ENCODE assay signal across 1 cellular context in genomic region chr16:89507834-89508590, GRCh38.
A peak's percentile ranks its signal among the peaks of the same experiment; 100 is the strongest.
TF ChIP-seq lines count a peak whose summit lies in the region.

Gene SPG7, plus strand, starts transcription at chr16:89508403. Its CDS starts 15 bp downstream, at chr16:89508418.

TF ChIP-seq in HepG2, 621 proteins besides CTCF, POLR2A, EP300 and RAD21 (continued from another document and continues in another):
- TF ChIP-seq HINFP (CRISPR knock-in tag; IDR thresholded peaks at IDR 0.05; ENCODE audit: low read depth), result peak; percentile 40; the same call in 1 of the 2 replicates
- TF ChIP-seq ATM (IDR thresholded peaks at IDR 0.05; ENCODE audit: borderline replicate concordance), result no peak
- TF ChIP-seq MTERF4 (CRISPR knock-in tag; IDR thresholded peaks at IDR 0.05), result peak; percentile 88
- TF ChIP-seq ZNF547 (CRISPR knock-in tag; IDR thresholded peaks at IDR 0.05), result peak; percentile 98
- 0 out of 2 replicates have a peak, but pooled peaks have one; percentile 1 for TF ChIP-seq ZNF12 (CRISPR knock-in tag; IDR thresholded peaks at IDR 0.05)
- no peak for TF ChIP-seq ZFP62 (CRISPR knock-in tag; IDR thresholded peaks at IDR 0.05)
- TF ChIP-seq ARNTL (CRISPR knock-in tag; IDR thresholded peaks at IDR 0.05), result peak; percentile 42
- no peak for TF ChIP-seq SP1 (IDR thresholded peaks at IDR 0.05)
- TF ChIP-seq SP1 (CRISPR knock-in tag; IDR thresholded peaks at IDR 0.05), result peak; percentile 33; the same call in 1 of the 2 replicates
- TF ChIP-seq MNT (IDR thresholded peaks at IDR 0.05), result peak; percentile 19
- peak; percentile 87; the same call in 1 of the 2 replicates for TF ChIP-seq ZNF564 (CRISPR knock-in tag; IDR thresholded peaks at IDR 0.05)
- TF ChIP-seq, protein P1, sequence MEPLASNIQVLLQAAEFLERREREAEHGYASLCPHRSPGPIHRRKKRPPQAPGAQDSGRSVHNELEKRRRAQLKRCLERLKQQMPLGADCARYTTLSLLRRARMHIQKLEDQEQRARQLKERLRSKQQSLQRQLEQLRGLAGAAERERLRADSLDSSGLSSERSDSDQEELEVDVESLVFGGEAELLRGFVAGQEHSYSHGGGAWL (CRISPR knock-in tag; IDR thresholded peaks at IDR 0.05), result peak; percentile 77
- peak; percentile 89 for TF ChIP-seq ZSCAN25 (CRISPR knock-in tag; IDR thresholded peaks at IDR 0.05)
- TF ChIP-seq, protein P2, sequence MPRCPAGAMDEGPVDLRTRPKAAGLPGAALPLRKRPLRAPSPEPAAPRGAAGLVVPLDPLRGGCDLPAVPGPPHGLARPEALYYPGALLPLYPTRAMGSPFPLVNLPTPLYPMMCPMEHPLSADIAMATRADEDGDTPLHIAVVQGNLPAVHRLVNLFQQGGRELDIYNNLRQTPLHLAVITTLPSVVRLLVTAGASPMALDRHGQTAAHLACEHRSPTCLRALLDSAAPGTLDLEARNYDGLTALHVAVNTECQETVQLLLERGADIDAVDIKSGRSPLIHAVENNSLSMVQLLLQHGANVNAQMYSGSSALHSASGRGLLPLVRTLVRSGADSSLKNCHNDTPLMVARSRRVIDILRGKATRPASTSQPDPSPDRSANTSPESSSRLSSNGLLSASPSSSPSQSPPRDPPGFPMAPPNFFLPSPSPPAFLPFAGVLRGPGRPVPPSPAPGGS (CRISPR knock-in tag; IDR thresholded peaks at IDR 0.05), result peak; percentile 84
- peak; percentile 44; the same call in 1 of the 2 replicates for TF ChIP-seq ZSCAN21 (CRISPR knock-in tag; IDR thresholded peaks at IDR 0.05; ENCODE audit: borderline replicate concordance)
- TF ChIP-seq MED8 (CRISPR knock-in tag; IDR thresholded peaks at IDR 0.05; ENCODE audit: insufficient replicate concordance), result peak; percentile 47
- TF ChIP-seq HOXD1 (CRISPR knock-in tag; IDR thresholded peaks at IDR 0.05), result peak; percentile 68; the same call in 1 of the 2 replicates
- TF ChIP-seq, protein P3, sequence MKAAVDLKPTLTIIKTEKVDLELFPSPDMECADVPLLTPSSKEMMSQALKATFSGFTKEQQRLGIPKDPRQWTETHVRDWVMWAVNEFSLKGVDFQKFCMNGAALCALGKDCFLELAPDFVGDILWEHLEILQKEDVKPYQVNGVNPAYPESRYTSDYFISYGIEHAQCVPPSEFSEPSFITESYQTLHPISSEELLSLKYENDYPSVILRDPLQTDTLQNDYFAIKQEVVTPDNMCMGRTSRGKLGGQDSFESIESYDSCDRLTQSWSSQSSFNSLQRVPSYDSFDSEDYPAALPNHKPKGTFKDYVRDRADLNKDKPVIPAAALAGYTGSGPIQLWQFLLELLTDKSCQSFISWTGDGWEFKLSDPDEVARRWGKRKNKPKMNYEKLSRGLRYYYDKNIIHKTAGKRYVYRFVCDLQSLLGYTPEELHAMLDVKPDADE (CRISPR knock-in tag; IDR thresholded peaks at IDR 0.05), result peak; percentile 99
- TF ChIP-seq ZBTB1 (CRISPR knock-in tag; IDR thresholded peaks at IDR 0.05; ENCODE audit: borderline replicate concordance), result peak; percentile 43; the same call in 1 of the 2 replicates
- TF ChIP-seq PHF8 (CRISPR knock-in tag; IDR thresholded peaks at IDR 0.05), result peak; percentile 95
- peak; percentile 50; the same call in 1 of the 2 replicates for TF ChIP-seq SIN3A (IDR thresholded peaks at IDR 0.05; ENCODE audit: borderline replicate concordance, low read depth, low read length)
- no peak for TF ChIP-seq AGO1 (IDR thresholded peaks at IDR 0.05; ENCODE audit: low read depth, low read length, poor library complexity, severe bottlenecking)
- peak in 1 of 2 experiments; percentile 40; a peak in 1 of 4 replicates for TF ChIP-seq ATF4 (CRISPR knock-in tag; IDR thresholded peaks at IDR 0.05)
- TF ChIP-seq FOXA3 (CRISPR knock-in tag; IDR thresholded peaks at IDR 0.05), result peak; percentile 33; the same call in 1 of the 2 replicates
- peak; percentile 90; the same call in 1 of the 2 replicates for TF ChIP-seq CREB3 (CRISPR knock-in tag; IDR thresholded peaks at IDR 0.05)
- peak; percentile 73; the same call in 1 of the 2 replicates for TF ChIP-seq TBX2 (CRISPR knock-in tag; IDR thresholded peaks at IDR 0.05; ENCODE audit: borderline replicate concordance)
- TF ChIP-seq ZFP91 (CRISPR knock-in tag; IDR thresholded peaks at IDR 0.05; ENCODE audit: borderline replicate concordance), result peak; percentile 77; the same call in 1 of the 2 replicates
- TF ChIP-seq, protein P4, sequence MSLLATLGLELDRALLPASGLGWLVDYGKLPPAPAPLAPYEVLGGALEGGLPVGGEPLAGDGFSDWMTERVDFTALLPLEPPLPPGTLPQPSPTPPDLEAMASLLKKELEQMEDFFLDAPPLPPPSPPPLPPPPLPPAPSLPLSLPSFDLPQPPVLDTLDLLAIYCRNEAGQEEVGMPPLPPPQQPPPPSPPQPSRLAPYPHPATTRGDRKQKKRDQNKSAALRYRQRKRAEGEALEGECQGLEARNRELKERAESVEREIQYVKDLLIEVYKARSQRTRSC (CRISPR knock-in tag; IDR thresholded peaks at IDR 0.05; ENCODE audit: low read depth), result no peak; the same call in 1 of the 2 replicates
- TF ChIP-seq ERF (CRISPR knock-in tag; IDR thresholded peaks at IDR 0.05), result peak; percentile 86
- peak; percentile 98 for TF ChIP-seq RBFOX2 (IDR thresholded peaks at IDR 0.05; ENCODE audit: low read depth, low read length)
- 0 out of 2 replicates have a peak, but pooled peaks have one; percentile 25 for TF ChIP-seq BHLHE40 (IDR thresholded peaks at IDR 0.05; ENCODE audit: low read length)
- TF ChIP-seq, protein P5, sequence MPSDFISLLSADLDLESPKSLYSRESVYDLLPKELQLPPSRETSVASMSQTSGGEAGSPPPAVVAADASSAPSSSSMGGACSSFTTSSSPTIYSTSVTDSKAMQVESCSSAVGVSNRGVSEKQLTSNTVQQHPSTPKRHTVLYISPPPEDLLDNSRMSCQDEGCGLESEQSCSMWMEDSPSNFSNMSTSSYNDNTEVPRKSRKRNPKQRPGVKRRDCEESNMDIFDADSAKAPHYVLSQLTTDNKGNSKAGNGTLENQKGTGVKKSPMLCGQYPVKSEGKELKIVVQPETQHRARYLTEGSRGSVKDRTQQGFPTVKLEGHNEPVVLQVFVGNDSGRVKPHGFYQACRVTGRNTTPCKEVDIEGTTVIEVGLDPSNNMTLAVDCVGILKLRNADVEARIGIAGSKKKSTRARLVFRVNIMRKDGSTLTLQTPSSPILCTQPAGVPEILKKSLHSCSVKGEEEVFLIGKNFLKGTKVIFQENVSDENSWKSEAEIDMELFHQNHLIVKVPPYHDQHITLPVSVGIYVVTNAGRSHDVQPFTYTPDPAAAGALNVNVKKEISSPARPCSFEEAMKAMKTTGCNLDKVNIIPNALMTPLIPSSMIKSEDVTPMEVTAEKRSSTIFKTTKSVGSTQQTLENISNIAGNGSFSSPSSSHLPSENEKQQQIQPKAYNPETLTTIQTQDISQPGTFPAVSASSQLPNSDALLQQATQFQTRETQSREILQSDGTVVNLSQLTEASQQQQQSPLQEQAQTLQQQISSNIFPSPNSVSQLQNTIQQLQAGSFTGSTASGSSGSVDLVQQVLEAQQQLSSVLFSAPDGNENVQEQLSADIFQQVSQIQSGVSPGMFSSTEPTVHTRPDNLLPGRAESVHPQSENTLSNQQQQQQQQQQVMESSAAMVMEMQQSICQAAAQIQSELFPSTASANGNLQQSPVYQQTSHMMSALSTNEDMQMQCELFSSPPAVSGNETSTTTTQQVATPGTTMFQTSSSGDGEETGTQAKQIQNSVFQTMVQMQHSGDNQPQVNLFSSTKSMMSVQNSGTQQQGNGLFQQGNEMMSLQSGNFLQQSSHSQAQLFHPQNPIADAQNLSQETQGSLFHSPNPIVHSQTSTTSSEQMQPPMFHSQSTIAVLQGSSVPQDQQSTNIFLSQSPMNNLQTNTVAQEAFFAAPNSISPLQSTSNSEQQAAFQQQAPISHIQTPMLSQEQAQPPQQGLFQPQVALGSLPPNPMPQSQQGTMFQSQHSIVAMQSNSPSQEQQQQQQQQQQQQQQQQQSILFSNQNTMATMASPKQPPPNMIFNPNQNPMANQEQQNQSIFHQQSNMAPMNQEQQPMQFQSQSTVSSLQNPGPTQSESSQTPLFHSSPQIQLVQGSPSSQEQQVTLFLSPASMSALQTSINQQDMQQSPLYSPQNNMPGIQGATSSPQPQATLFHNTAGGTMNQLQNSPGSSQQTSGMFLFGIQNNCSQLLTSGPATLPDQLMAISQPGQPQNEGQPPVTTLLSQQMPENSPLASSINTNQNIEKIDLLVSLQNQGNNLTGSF (CRISPR knock-in tag; IDR thresholded peaks at IDR 0.05), result peak; percentile 93; the same call in 1 of the 2 replicates
- no peak for TF ChIP-seq FLYWCH1 (CRISPR knock-in tag; IDR thresholded peaks at IDR 0.05)
- TF ChIP-seq, protein P6, sequence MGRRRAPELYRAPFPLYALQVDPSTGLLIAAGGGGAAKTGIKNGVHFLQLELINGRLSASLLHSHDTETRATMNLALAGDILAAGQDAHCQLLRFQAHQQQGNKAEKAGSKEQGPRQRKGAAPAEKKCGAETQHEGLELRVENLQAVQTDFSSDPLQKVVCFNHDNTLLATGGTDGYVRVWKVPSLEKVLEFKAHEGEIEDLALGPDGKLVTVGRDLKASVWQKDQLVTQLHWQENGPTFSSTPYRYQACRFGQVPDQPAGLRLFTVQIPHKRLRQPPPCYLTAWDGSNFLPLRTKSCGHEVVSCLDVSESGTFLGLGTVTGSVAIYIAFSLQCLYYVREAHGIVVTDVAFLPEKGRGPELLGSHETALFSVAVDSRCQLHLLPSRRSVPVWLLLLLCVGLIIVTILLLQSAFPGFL (CRISPR knock-in tag; IDR thresholded peaks at IDR 0.05), result peak; percentile 20; the same call in 1 of the 2 replicates
- no peak for TF ChIP-seq TRIM24 (CRISPR knock-in tag; IDR thresholded peaks at IDR 0.05)
- TF ChIP-seq ATF7-NPFF (CRISPR knock-in tag; IDR thresholded peaks at IDR 0.05; ENCODE audit: low read depth), result peak; percentile 58; the same call in 1 of the 2 replicates
- TF ChIP-seq FUBP1 (CRISPR knock-in tag; IDR thresholded peaks at IDR 0.05; ENCODE audit: borderline replicate concordance), result no peak
- peak; percentile 94; the same call in 1 of the 2 replicates for TF ChIP-seq ZNF737 (CRISPR knock-in tag; IDR thresholded peaks at IDR 0.05; ENCODE audit: borderline replicate concordance)
